Comparison of ENCODE assay signal across 10 cellular contexts in genomic region chr7:874036-874749, GRCh38. TPM values are rescaled to one million over a fixed set of nuclear protein-coding genes. Genes with fewer than 3 reads are reported as not detected.
DNase-seq lines count a peak whose midpoint lies in the region; ATAC-seq and TF ChIP-seq lines count a peak whose summit lies in the region.
"Had no signal": no experiment of that assay in that cellular context is flagged by ENCODE, and none has a peak within 500 bp of the region (broad histone marks: within the 10 kb centered on the region; RNA-seq: fewer than 3 reads in every experiment).

No MANE protein-coding gene starts in this region.

- no peak overlapping the region for H3K4me3 Mint-ChIP-seq in dendritic cell treated with granulocyte-macrophage colony-stimulating factor and Interleukin-4, amounts not matched to agents 40 ng/mL and 50 ng/mL, for 4 days
- H3K4me3 Mint-ChIP-seq in neural crest cell = peak overlapping the region; percentile 56
- H3K4me3 Mint-ChIP-seq: activated naive CD8-positive, alpha-beta T cell treated with anti-CD3 and anti-CD28 coated beads, Interleukin-2, amount 10 ng/mL, durations not matched to agents 7 days and 5 days had no signal

- no peak overlapping the region for H3K4me3 ChIP-seq in BLaER1 treated with 17β-estradiol and CSF1 and Interleukin-3, amounts not matched to agents 10 nM and 100 nM
- no peak overlapping the region for H3K4me3 ChIP-seq in PC-3 (ENCODE audit: low read length)
- H3K4me3 ChIP-seq: SJSA1 had no signal

- H4K20me1 ChIP-seq in BLaER1 treated with 17β-estradiol and CSF1 and Interleukin-3, amounts not matched to agents 10 nM and 100 nM = peaks cover 14 to 40% (median 16%) of the 10 kb centered on the region in 11 experiments; a peak in 21 of 22 replicates
- H4K20me1 ChIP-seq in PC-3 (ENCODE audit: low read length) = peaks cover 14% of the 10 kb centered on the region; the same call in 1 of the 2 replicates

- no peak for TF ChIP-seq CTCF in PC-3 (conservative IDR thresholded peaks at IDR 0.05; ENCODE audit: low read depth, low read length)
- TF ChIP-seq CTCF in neural crest cell (conservative IDR thresholded peaks at IDR 0.05) = no peak

- H3K4me1 ChIP-seq in BLaER1 treated with 17β-estradiol and CSF1 and Interleukin-3, amounts not matched to agents 10 nM and 100 nM = peaks cover 40 to 56% (median 48%) of the 10 kb centered on the region in 10 experiments
- peaks cover 22% of the 10 kb centered on the region for H3K4me1 ChIP-seq in PC-3 (ENCODE audit: insufficient read depth, low read length)

- H3K36me3 ChIP-seq in BLaER1 treated with 17β-estradiol and CSF1 and Interleukin-3, amounts not matched to agents 10 nM and 100 nM = peaks cover 42 to 75% (median 69%) of the 10 kb centered on the region in 11 experiments
- peaks cover 8% of the 10 kb centered on the region; the same call in 1 of the 2 replicates for H3K36me3 ChIP-seq in PC-3 (ENCODE audit: low read depth, low read length)

- DNase-seq in PC-3 (no peak), neural crest cell (ENCODE audit: low read depth, low spot score) (no peak), dermis blood vessel endothelial cell (no peak), NOMO-1 treated with DMSO at 0.1 percent for 48 hours (lab: John Stamatoyannopoulos, UW; ENCODE audit: unreplicated experiment) (no peak), SHP77 (lab: John Stamatoyannopoulos, UW) (no peak)

- peaks cover 6% of the 10 kb centered on the region for H3F3A ChIP-seq in PC-3 (ENCODE audit: low read length, unreplicated experiment)

- H3K9me3 ChIP-seq in BLaER1 treated with 17β-estradiol and CSF1 and Interleukin-3, amounts not matched to agents 10 nM and 100 nM (replicated peaks in 1 of 11) = peaks cover 0 to 4% (median 0%) of the 10 kb centered on the region in 11 experiments; a peak in 2 of 22 replicates
- H3K9me3 ChIP-seq in PC-3 (ENCODE audit: low read length) = no peaks in the 10 kb centered on the region

- H3K27me3 ChIP-seq in BLaER1 treated with 17β-estradiol and CSF1 and Interleukin-3, amounts not matched to agents 10 nM and 100 nM = no peaks in the 10 kb centered on the region
- no peaks in the 10 kb centered on the region for H3K27me3 ChIP-seq in PC-3 (ENCODE audit: low read length)
- H3K27me3 ChIP-seq: SJSA1 had no signal

- H3K9me3 Mint-ChIP-seq in dendritic cell treated with granulocyte-macrophage colony-stimulating factor and Interleukin-4, amounts not matched to agents 40 ng/mL and 50 ng/mL, for 4 days = no peaks in the 10 kb centered on the region
- no peaks in the 10 kb centered on the region for H3K9me3 Mint-ChIP-seq in neural crest cell
- H3K9me3 Mint-ChIP-seq: activated naive CD8-positive, alpha-beta T cell treated with anti-CD3 and anti-CD28 coated beads, Interleukin-2, amount 10 ng/mL, durations not matched to agents 7 days and 5 days had no signal

- H2AFZ ChIP-seq in PC-3 (ENCODE audit: low read length) = peak overlapping the region; percentile 56; the same call in 1 of the 2 replicates

- no peaks in the 10 kb centered on the region for H3K27me3 Mint-ChIP-seq in dendritic cell treated with granulocyte-macrophage colony-stimulating factor and Interleukin-4, amounts not matched to agents 40 ng/mL and 50 ng/mL, for 4 days
- H3K27me3 Mint-ChIP-seq in neural crest cell (ENCODE audit: low read depth) = no peaks in the 10 kb centered on the region
- H3K27me3 Mint-ChIP-seq: activated naive CD8-positive, alpha-beta T cell treated with anti-CD3 and anti-CD28 coated beads, Interleukin-2, amount 10 ng/mL, durations not matched to agents 7 days and 5 days had no signal

- H3K9ac ChIP-seq in BLaER1 treated with 17β-estradiol and CSF1 and Interleukin-3, amounts not matched to agents 10 nM and 100 nM = peak overlapping the region in 8 of 11 experiments; percentile 4 to 28 (median 24); a peak in 8 of 22 replicates
- peak overlapping the region; percentile 11; the same call in 1 of the 2 replicates for H3K9ac ChIP-seq in PC-3 (ENCODE audit: low read length)

- peak overlapping the region; percentile 50 for H3K27ac Mint-ChIP-seq in dendritic cell treated with granulocyte-macrophage colony-stimulating factor and Interleukin-4, amounts not matched to agents 40 ng/mL and 50 ng/mL, for 4 days
- no peak overlapping the region for H3K27ac Mint-ChIP-seq in neural crest cell (ENCODE audit: unreplicated experiment)

- CTCF ChIA-PET in PC-3 (lab: Charles Lee) = interaction anchor here (0.6 to 1.4 kb wide), 5 partner anchors 28 to 74 kb away, joined by 3 to 14 read pairs (median 5); partner anchors contain the start of gene SUN1

- ATAC-seq in PC-3 (no peak), HG03354 (IDR thresholded peaks at IDR 0.05; ENCODE audit: poor library complexity, severe bottlenecking, unreplicated experiment) (no peak)

- peaks cover 23% of the 10 kb centered on the region for H3K79me2 ChIP-seq in PC-3 (ENCODE audit: low read length)

- BruUV-seq in PC-3 (replicated peaks; lab: Mats Ljungman, UMichigan) = no TSS peak

- H3K9me2 ChIP-seq in PC-3 (replicated peaks; ENCODE audit: low read length) = no peaks in the 10 kb centered on the region

- peak overlapping the region; percentile 43 to 73 (median 61); a peak in 20 of 22 replicates for H3K27ac ChIP-seq in BLaER1 treated with 17β-estradiol and CSF1 and Interleukin-3, amounts not matched to agents 10 nM and 100 nM
- H3K27ac ChIP-seq in PC-3 (ENCODE audit: low read length) = peak overlapping the region; percentile 29; the same call in 1 of the 2 replicates
- H3K27ac ChIP-seq: SJSA1 had no signal

- H3K4me2 ChIP-seq in BLaER1 treated with 17β-estradiol and CSF1 and Interleukin-3, amounts not matched to agents 10 nM and 100 nM = peak overlapping the region; percentile 3 to 87 (median 39); a peak in 21 of 22 replicates
- H3K4me2 ChIP-seq in PC-3 (ENCODE audit: low read length) = no peak overlapping the region

- intact Hi-C loops in PC-3 (cut with micrococcal nuclease) = loop anchor here (5.0 to 10.0 kb wide), 2 partner anchors 349 to 552 kb away; no protein-coding TSS in a partner anchor
- intact Hi-C loops in dendritic cell treated with granulocyte-macrophage colony-stimulating factor and Interleukin-4, amounts not matched to agents 40 ng/mL and 50 ng/mL, for 4 days (cut with micrococcal nuclease) = loop anchor here (10.0 kb wide), 1 partner anchor 59 kb away; no protein-coding TSS in a partner anchor

- H3K36me3 Mint-ChIP-seq in dendritic cell treated with granulocyte-macrophage colony-stimulating factor and Interleukin-4, amounts not matched to agents 40 ng/mL and 50 ng/mL, for 4 days (ENCODE audit: low read depth) = peaks cover 64% of the 10 kb centered on the region
- H3K36me3 Mint-ChIP-seq in neural crest cell (ENCODE audit: low read depth) = peaks cover 28% of the 10 kb centered on the region

- H3K4me1 Mint-ChIP-seq in dendritic cell treated with granulocyte-macrophage colony-stimulating factor and Interleukin-4, amounts not matched to agents 40 ng/mL and 50 ng/mL, for 4 days (ENCODE audit: low read depth) = peaks cover 27% of the 10 kb centered on the region
- H3K4me1 Mint-ChIP-seq in neural crest cell = peaks cover 17% of the 10 kb centered on the region

- POLR2A ChIA-PET in PC-3 (lab: Charles Lee; ENCODE audit: unreplicated experiment) = no interaction called here

RNA-seq across cellular contexts. Expression of gene GET4, which starts 2.2 kb away (rescaled TPM):
- total RNA-seq in PC-3 (2014; rRNA removed) (96.7 and 115 TPM in 2 replicates), neural crest cell (50.4 and 55.2 TPM in 2 replicates), dermis blood vessel endothelial cell (35.4 and 45.0 TPM in 2 replicates)

RNA-seq across cellular contexts. Expression of gene SUN1, which starts 41.9 kb away (rescaled TPM):
- total RNA-seq in PC-3 (2014; rRNA removed) = 92.5 and 100 TPM in 2 replicates
- 99.9 and 101 TPM in 2 replicates for total RNA-seq in neural crest cell
- 287 and 302 TPM in 2 replicates for total RNA-seq in dermis blood vessel endothelial cell
